1 cellular context compared by ENCODE assay signal in genomic region chrX:94775640-94776039, GRCh38.
TF ChIP-seq lines count a peak whose summit lies in the region.

No MANE protein-coding gene starts in this region.

TF ChIP-seq in HEK293, 187 proteins besides CTCF, POLR2A, EP300 and RAD21 (continued from another document):
- TF ChIP-seq, protein P1, sequence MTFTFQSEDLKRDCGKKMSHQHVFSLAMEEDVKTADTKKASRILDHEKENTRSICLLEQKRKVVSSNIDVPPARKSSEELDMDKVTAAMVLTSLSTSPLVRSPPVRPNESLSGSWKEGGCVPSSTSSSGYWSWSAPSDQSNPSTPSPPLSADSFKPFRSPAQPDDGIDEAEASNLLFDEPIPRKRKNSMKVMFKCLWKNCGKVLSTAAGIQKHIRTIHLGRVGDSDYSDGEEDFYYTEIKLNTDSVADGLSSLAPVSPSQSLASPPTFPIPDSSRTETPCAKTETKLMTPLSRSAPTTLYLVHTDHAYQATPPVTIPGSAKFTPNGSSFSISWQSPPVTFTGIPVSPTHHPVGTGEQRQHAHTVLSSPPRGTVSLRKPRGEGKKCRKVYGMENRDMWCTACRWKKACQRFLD (tag by site-specific recombination; IDR thresholded peaks at IDR 0.05) = no peak
- no peak for TF ChIP-seq ZNF391 (tag by site-specific recombination; IDR thresholded peaks at IDR 0.05; ENCODE audit: borderline replicate concordance, low read depth)
- TF ChIP-seq ZNF169 (tag by site-specific recombination; IDR thresholded peaks at IDR 0.05) = no peak
- TF ChIP-seq, protein P2, sequence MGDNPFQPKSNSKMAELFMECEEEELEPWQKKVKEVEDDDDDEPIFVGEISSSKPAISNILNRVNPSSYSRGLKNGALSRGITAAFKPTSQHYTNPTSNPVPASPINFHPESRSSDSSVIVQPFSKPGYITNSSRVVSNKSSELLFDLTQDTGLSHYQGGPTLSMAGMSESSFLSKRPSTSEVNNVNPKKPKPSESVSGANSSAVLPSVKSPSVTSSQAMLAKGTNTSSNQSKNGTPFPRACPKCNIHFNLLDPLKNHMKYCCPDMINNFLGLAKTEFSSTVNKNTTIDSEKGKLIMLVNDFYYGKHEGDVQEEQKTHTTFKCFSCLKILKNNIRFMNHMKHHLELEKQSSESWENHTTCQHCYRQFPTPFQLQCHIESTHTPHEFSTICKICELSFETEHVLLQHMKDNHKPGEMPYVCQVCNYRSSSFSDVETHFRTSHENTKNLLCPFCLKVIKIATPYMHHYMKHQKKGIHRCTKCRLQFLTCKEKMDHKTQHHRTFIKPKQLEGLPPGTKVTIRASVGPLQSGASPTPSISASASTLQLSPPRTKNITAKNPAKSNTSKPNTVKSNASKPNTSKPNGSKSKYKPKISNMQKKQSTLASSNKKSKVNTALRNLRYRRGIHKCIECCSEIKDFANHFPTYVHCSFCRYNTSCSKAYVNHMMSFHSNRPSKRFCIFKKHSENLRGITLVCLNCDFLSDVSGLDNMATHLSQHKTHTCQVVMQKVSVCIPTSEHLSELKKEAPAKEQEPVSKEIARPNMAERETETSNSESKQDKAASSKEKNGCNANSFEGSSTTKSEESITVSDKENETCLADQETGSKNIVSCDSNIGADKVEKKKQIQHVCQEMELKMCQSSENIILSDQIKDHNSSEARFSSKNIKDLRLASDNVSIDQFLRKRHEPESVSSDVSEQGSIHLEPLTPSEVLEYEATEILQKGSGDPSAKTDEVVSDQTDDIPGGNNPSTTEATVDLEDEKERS (tag by site-specific recombination; IDR thresholded peaks at IDR 0.05) = no peak
- no peak for TF ChIP-seq ZNF112 (tag by site-specific recombination; IDR thresholded peaks at IDR 0.05)
- TF ChIP-seq, protein P3, sequence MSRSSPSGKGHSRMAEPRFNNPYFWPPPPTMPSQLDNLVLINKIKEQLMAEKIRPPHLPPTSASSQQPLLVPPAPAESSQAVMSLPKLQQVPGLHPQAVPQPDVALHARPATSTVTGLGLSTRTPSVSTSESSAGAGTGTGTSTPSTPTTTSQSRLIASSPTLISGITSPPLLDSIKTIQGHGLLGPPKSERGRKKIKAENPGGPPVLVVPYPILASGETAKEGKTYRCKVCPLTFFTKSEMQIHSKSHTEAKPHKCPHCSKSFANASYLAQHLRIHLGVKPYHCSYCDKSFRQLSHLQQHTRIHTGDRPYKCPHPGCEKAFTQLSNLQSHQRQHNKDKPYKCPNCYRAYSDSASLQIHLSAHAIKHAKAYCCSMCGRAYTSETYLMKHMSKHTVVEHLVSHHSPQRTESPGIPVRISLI (tag by site-specific recombination; IDR thresholded peaks at IDR 0.05) = no peak
- TF ChIP-seq ZNF560 (tag by site-specific recombination; IDR thresholded peaks at IDR 0.05; ENCODE audit: borderline replicate concordance) = peak; percentile 29; the same call in 1 of the 2 replicates
- TF ChIP-seq, protein P4, sequence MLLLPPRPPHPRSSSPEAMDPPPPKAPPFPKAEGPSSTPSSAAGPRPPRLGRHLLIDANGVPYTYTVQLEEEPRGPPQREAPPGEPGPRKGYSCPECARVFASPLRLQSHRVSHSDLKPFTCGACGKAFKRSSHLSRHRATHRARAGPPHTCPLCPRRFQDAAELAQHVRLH (tag by site-specific recombination; IDR thresholded peaks at IDR 0.05) = no peak
- TF ChIP-seq MZF1 (tag by site-specific recombination; IDR thresholded peaks at IDR 0.05; ENCODE audit: borderline replicate concordance) = no peak
- TF ChIP-seq YY1 (tag by site-specific recombination; IDR thresholded peaks at IDR 0.05) = no peak
- TF ChIP-seq ZNF610 (tag by site-specific recombination; IDR thresholded peaks at IDR 0.05; ENCODE audit: borderline replicate concordance) = no peak
- TF ChIP-seq WT1 (tag by site-specific recombination; IDR thresholded peaks at IDR 0.05) = no peak
- peak; percentile 27; the same call in 1 of the 2 replicates for TF ChIP-seq REST (tag by site-specific recombination; IDR thresholded peaks at IDR 0.05)
- peak; percentile 10 for TF ChIP-seq ZNF529 (tag by site-specific recombination; IDR thresholded peaks at IDR 0.05; ENCODE audit: insufficient replicate concordance)
- 0 out of 2 replicates have a peak, but pooled peaks have one; percentile 20 for TF ChIP-seq ZBTB8A (tag by site-specific recombination; IDR thresholded peaks at IDR 0.05)
- TF ChIP-seq ZNF518A (tag by site-specific recombination; conservative IDR thresholded peaks at IDR 0.05; ENCODE audit: low read depth) = peak; percentile 66; the same call in 1 of the 2 replicates
- TF ChIP-seq ZNF433 (tag by site-specific recombination; IDR thresholded peaks at IDR 0.05; ENCODE audit: low read depth) = 0 out of 2 replicates have a peak, but pooled peaks have one; percentile 31
- no peak for TF ChIP-seq SETDB1 (IDR thresholded peaks at IDR 0.05; ENCODE audit: insufficient read length, low read length)
- TF ChIP-seq, protein P5, sequence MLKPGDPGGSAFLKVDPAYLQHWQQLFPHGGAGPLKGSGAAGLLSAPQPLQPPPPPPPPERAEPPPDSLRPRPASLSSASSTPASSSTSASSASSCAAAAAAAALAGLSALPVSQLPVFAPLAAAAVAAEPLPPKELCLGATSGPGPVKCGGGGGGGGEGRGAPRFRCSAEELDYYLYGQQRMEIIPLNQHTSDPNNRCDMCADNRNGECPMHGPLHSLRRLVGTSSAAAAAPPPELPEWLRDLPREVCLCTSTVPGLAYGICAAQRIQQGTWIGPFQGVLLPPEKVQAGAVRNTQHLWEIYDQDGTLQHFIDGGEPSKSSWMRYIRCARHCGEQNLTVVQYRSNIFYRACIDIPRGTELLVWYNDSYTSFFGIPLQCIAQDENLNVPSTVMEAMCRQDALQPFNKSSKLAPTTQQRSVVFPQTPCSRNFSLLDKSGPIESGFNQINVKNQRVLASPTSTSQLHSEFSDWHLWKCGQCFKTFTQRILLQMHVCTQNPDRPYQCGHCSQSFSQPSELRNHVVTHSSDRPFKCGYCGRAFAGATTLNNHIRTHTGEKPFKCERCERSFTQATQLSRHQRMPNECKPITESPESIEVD (tag by site-specific recombination; IDR thresholded peaks at IDR 0.05) = no peak
- TF ChIP-seq ZNF510 (tag by site-specific recombination; IDR thresholded peaks at IDR 0.05; ENCODE audit: insufficient replicate concordance) = no peak
- peak; percentile 78; the same call in 1 of the 2 replicates for TF ChIP-seq ZNF140 (tag by site-specific recombination; IDR thresholded peaks at IDR 0.05)
- no peak; the same call in 1 of the 2 replicates for TF ChIP-seq ZNF394 (tag by site-specific recombination; IDR thresholded peaks at IDR 0.05; ENCODE audit: borderline replicate concordance)
- peak; percentile 60 for TF ChIP-seq ZBTB11 (tag by site-specific recombination; conservative IDR thresholded peaks at IDR 0.05; ENCODE audit: low read depth)
- TF ChIP-seq ZNF621 (tag by site-specific recombination; IDR thresholded peaks at IDR 0.05) = no peak
- no peak for TF ChIP-seq PRDM4 (tag by site-specific recombination; IDR thresholded peaks at IDR 0.05)
- no peak for TF ChIP-seq ZNF501 (tag by site-specific recombination; IDR thresholded peaks at IDR 0.05)
- TF ChIP-seq ZNF555 (tag by site-specific recombination; conservative IDR thresholded peaks at IDR 0.05) = peak; percentile 58
- no peak for TF ChIP-seq OVOL3 (tag by site-specific recombination; IDR thresholded peaks at IDR 0.05)
- TF ChIP-seq ZNF184 (tag by site-specific recombination; IDR thresholded peaks at IDR 0.05) = no peak
- no peak for TF ChIP-seq ZNF138 (tag by site-specific recombination; IDR thresholded peaks at IDR 0.05; ENCODE audit: borderline replicate concordance)
- no peak for TF ChIP-seq ZNF335 (tag by site-specific recombination; conservative IDR thresholded peaks at IDR 0.05)
- no peak for TF ChIP-seq ZNF2 (tag by site-specific recombination; IDR thresholded peaks at IDR 0.05)
- TF ChIP-seq ZNF785 (tag by site-specific recombination; IDR thresholded peaks at IDR 0.05) = no peak
- TF ChIP-seq ZNF426 (tag by site-specific recombination; IDR thresholded peaks at IDR 0.05) = peak; percentile 68
TF ChIP-seq in HEK293: peak in this region for 15.
